8 cellular contexts compared by ENCODE assay signal in the genomic region with DNA sequence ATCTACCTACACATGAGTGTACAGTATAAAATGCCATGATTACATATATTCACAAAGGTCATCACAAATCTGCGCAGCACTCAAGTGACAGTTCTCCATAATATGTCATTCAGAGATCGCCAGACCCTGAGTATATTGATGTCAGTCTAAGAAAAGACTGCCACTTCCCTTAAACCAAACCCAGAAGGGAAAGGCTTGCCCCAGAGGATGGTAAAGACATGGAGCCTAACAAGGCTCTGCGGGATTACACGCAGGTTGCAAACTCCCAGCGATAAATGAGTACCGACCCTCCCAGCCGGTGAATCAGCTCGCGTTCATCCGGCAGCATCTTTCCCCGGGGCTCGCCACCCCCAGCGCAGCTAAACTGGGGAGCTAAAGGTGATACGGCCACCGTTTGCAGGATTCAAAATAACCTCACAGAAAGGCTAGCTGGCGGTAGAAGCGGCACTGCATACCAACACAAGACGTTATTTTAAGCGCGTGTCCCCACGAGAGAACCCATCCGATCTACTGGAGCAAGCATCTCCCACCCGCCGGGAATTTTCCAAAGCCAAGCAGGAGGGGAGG. TPM values are rescaled to one million over a fixed set of nuclear protein-coding genes. Genes with fewer than 3 reads are reported as not detected.
DNase-seq lines count a peak whose midpoint lies in the region; ATAC-seq, FAIRE-seq and TF ChIP-seq lines count a peak whose summit lies in the region.

No MANE protein-coding gene starts in this region.

- CTCF ChIA-PET in activated CD8-positive, alpha-beta T cell treated with anti-CD3 and anti-CD28 coated beads, Interleukin-2, amount 10 ng/mL, durations not matched to agents 7 days and 5 days (lab: Charles Lee), result interaction anchor here (0.6 to 2.5 kb wide), 11 partner anchors 20 to 271 kb away, joined by 3 to 12 read pairs (median 4); no protein-coding TSS in a partner anchor
- CTCF ChIA-PET in H1 (lab: Charles Lee; ENCODE audit: partially characterized antibody), result interaction anchor here (1.0 to 1.9 kb wide), 2 partner anchors 8 to 196 kb away, joined by 3 to 4 read pairs; no protein-coding TSS in a partner anchor

- H3K27me3 ChIP-seq in ACC112 (ENCODE audit: insufficient read depth, low read length), result 0 out of 2 replicates have a peak, but pooled peaks cover 5% of the 10 kb centered on the region
- no peaks in the 10 kb centered on the region for H3K27me3 ChIP-seq in Loucy (ENCODE audit: insufficient read depth, low read length, poor library complexity, severe bottlenecking)
- peaks cover 6 to 29% (median 20%) of the 10 kb centered on the region in 4 experiments for H3K27me3 ChIP-seq in H1 (replicated peaks in 1 of 4; ENCODE audit: control insufficient read depth in 3 of 4, extremely low read depth in 1 of 4, insufficient read depth in 3 of 4, low read length in 3 of 4)
- H3K27me3 ChIP-seq in mononuclear cell (ENCODE audit: insufficient read depth, low read length), result no peaks in the 10 kb centered on the region

- peak overlapping the region; percentile 39 for H2AFZ ChIP-seq in ACC112 (ENCODE audit: low read length, unreplicated experiment)
- H2AFZ ChIP-seq in Loucy (ENCODE audit: low read length), result peak overlapping the region; percentile 95
- H2AFZ ChIP-seq in H1 (ENCODE audit: low read length), result no peak overlapping the region; the same call in 1 of the 2 replicates

- peaks cover 7% of the 10 kb centered on the region; the same call in 1 of the 2 replicates for H3K23me2 ChIP-seq in H1 (ENCODE audit: low read depth, low read length)

- no peak overlapping the region for H4K8ac ChIP-seq in H1 (ENCODE audit: extremely low read depth, insufficient read depth, low read length)

- peak overlapping the region; percentile 96 for H3K4me2 ChIP-seq in Loucy (ENCODE audit: low read depth, low read length, poor library complexity, severe bottlenecking)
- peak overlapping the region; percentile 97 for H3K4me2 ChIP-seq in H1 (ENCODE audit: insufficient read depth in 1 of 2, low read depth in 2 of 2, low read length in 2 of 2)

- no peak for TF ChIP-seq POLR2A in H1 (IDR thresholded peaks at IDR 0.05; ENCODE audit: control extremely low read depth in 1 of 2, low read depth in 2 of 2, low read length in 2 of 2)

- TF ChIP-seq RAD21 in H1 (IDR thresholded peaks at IDR 0.05 in 1 of 2, conservative IDR thresholded peaks at IDR 0.05 in 1 of 2; ENCODE audit: low read depth in 2 of 2, low read length in 2 of 2), result no peak; a peak in 1 of 4 replicates

- H3K9ac ChIP-seq in Loucy (ENCODE audit: low read depth, low read length, poor library complexity, severe bottlenecking) (peak overlapping the region; percentile 79), H1 (replicated peaks in 1 of 4; ENCODE audit: extremely low read depth in 1 of 4, low read depth in 3 of 4, low read length in 3 of 4) (peak overlapping the region; percentile 14 to 68 (median 36); a peak in 6 of 7 replicates)

- H3K9me3 Mint-ChIP-seq in activated CD8-positive, alpha-beta T cell treated with anti-CD3 and anti-CD28 coated beads, Interleukin-2, amount 10 ng/mL, durations not matched to agents 7 days and 5 days (ENCODE audit: insufficient read depth), result no peaks in the 10 kb centered on the region
- H3K9me3 Mint-ChIP-seq in stimulated activated effector memory CD8-positive, alpha-beta T cell treated with anti-CD3 and anti-CD28 coated beads, Interleukin-12 subunit alpha, Interleukin-12 subunit beta, amount 100 ng/mL, for 72 hours, result no peaks in the 10 kb centered on the region

- peak overlapping the region; percentile 40; the same call in 1 of the 2 replicates for H2BK15ac ChIP-seq in H1 (ENCODE audit: low read length)

- FAIRE-seq in H1 (lab: Jason Lieb, UNC), result no peak

- H3K9me2 ChIP-seq in Loucy (replicated peaks; ENCODE audit: low read depth, low read length), result no peaks in the 10 kb centered on the region

- POLR2A ChIA-PET in activated CD8-positive, alpha-beta T cell treated with anti-CD3 and anti-CD28 coated beads, Interleukin-2, amount 10 ng/mL, durations not matched to agents 7 days and 5 days (lab: Charles Lee), result interaction anchor here (0.6 to 2.1 kb wide), 6 partner anchors 9 to 62 kb away, joined by 3 to 5 read pairs (median 4); no protein-coding TSS in a partner anchor
- POLR2A ChIA-PET in H1 (lab: Charles Lee; ENCODE audit: partially characterized antibody), result interaction anchor here (0.9 to 2.2 kb wide), 5 partner anchors 8 to 182 kb away, joined by 3 to 6 read pairs (median 3); partner anchors contain the start of gene ARPP19

- H3K79me1 ChIP-seq in H1 (ENCODE audit: low read depth, low read length), result no peaks in the 10 kb centered on the region; the same call in 1 of the 2 replicates

- no peak overlapping the region for H2BK12ac ChIP-seq in H1 (ENCODE audit: low read depth, low read length)

- peak overlapping the region; percentile 87 for H3K27ac Mint-ChIP-seq in activated CD8-positive, alpha-beta T cell treated with anti-CD3 and anti-CD28 coated beads, Interleukin-2, amount 10 ng/mL, durations not matched to agents 7 days and 5 days
- peak overlapping the region; percentile 93 for H3K27ac Mint-ChIP-seq in stimulated activated effector memory CD8-positive, alpha-beta T cell treated with anti-CD3 and anti-CD28 coated beads, Interleukin-12 subunit alpha, Interleukin-12 subunit beta, amount 100 ng/mL, for 72 hours

- no peak overlapping the region for H2AK5ac ChIP-seq in H1 (ENCODE audit: low read depth, low read length)

- no peaks in the 10 kb centered on the region for H3K9me3 ChIP-seq in Loucy (ENCODE audit: insufficient read depth, low read depth, low read length)
- no peaks in the 10 kb centered on the region for H3K9me3 ChIP-seq in H1 (ENCODE audit: insufficient read depth in 2 of 2, low read depth in 1 of 2, low read length in 1 of 2)
- H3K9me3 ChIP-seq in mononuclear cell (ENCODE audit: low read depth, low read length), result no peaks in the 10 kb centered on the region

- no peaks in the 10 kb centered on the region for H3F3A ChIP-seq in Loucy (ENCODE audit: low read depth)

- H3K79me2 ChIP-seq in ACC112 (ENCODE audit: control insufficient read depth, insufficient read depth, low read length, unreplicated experiment), result peaks cover 27% of the 10 kb centered on the region
- H3K79me2 ChIP-seq in Loucy (ENCODE audit: insufficient read depth, low read length), result peaks cover 37% of the 10 kb centered on the region
- peaks cover 0 to 28% of the 10 kb centered on the region in 2 experiments; a peak in 3 of 4 replicates for H3K79me2 ChIP-seq in H1 (ENCODE audit: control insufficient read depth in 1 of 2, insufficient read depth in 2 of 2, low read length in 2 of 2)

- no peak overlapping the region for H3K27ac ChIP-seq in ACC112 (ENCODE audit: low read depth, low read length)
- no peak overlapping the region for H3K27ac ChIP-seq in H1 (ENCODE audit: low read depth, low read length)

- peaks cover 22% of the 10 kb centered on the region for H3K27me3 Mint-ChIP-seq in activated CD8-positive, alpha-beta T cell treated with anti-CD3 and anti-CD28 coated beads, Interleukin-2, amount 10 ng/mL, durations not matched to agents 7 days and 5 days (ENCODE audit: low read depth)

- H3K4ac ChIP-seq in H1 (replicated peaks; ENCODE audit: insufficient read length, low read depth, low read length), result no peak overlapping the region

- no peak overlapping the region for H3K23ac ChIP-seq in H1 (ENCODE audit: insufficient read length)

- DNase-seq in activated CD8-positive, alpha-beta T cell treated with anti-CD3 and anti-CD28 coated beads, Interleukin-2, amount 10 ng/mL, durations not matched to agents 7 days and 5 days, result peak; percentile 61
- peak in 1 of 2 experiments; percentile 51 for DNase-seq in H1 (ENCODE audit: low read depth in 1 of 2, low spot score in 2 of 2)
- peak; percentile 41 to 75 for DNase-seq in stimulated activated effector memory CD8-positive, alpha-beta T cell treated with anti-CD3 and anti-CD28 coated beads, Interleukin-12 subunit alpha, Interleukin-12 subunit beta, amount 100 ng/mL, for 72 hours (ENCODE audit: low spot score in 2 of 2)

- no peak overlapping the region for H2BK120ac ChIP-seq in H1 (replicated peaks; ENCODE audit: low read depth, low read length)

- H3K18ac ChIP-seq in H1 (ENCODE audit: extremely low read depth, low read length), result peak overlapping the region; percentile 49; the same call in 1 of the 2 replicates

- H2BK5ac ChIP-seq in H1 (ENCODE audit: low read depth, low read length), result no peak overlapping the region

- ATAC-seq in GM18873 (IDR thresholded peaks at IDR 0.05; ENCODE audit: low FRiP score, unreplicated experiment), result peak; percentile 16
- peak; percentile 6 for ATAC-seq in activated CD8-positive, alpha-beta T cell treated with anti-CD3 and anti-CD28 coated beads, Interleukin-2, amount 10 ng/mL, durations not matched to agents 7 days and 5 days
- peak; percentile 40 for ATAC-seq in stimulated activated effector memory CD8-positive, alpha-beta T cell treated with anti-CD3 and anti-CD28 coated beads, Interleukin-12 subunit alpha, Interleukin-12 subunit beta, amount 100 ng/mL, for 72 hours
- ATAC-seq in HG03565 (IDR thresholded peaks at IDR 0.05; ENCODE audit: unreplicated experiment), result no peak

- peak overlapping the region; percentile 95 for H3K4me3 Mint-ChIP-seq in activated CD8-positive, alpha-beta T cell treated with anti-CD3 and anti-CD28 coated beads, Interleukin-2, amount 10 ng/mL, durations not matched to agents 7 days and 5 days
- peak overlapping the region; percentile 89 for H3K4me3 Mint-ChIP-seq in stimulated activated effector memory CD8-positive, alpha-beta T cell treated with anti-CD3 and anti-CD28 coated beads, Interleukin-12 subunit alpha, Interleukin-12 subunit beta, amount 100 ng/mL, for 72 hours

- H3K4me3 ChIP-seq in ACC112 (ENCODE audit: low read depth, low read length), result peak overlapping the region; percentile 95
- peak overlapping the region; percentile 92 for H3K4me3 ChIP-seq in Loucy (ENCODE audit: low read length, poor library complexity, severe bottlenecking)
- peak overlapping the region; percentile 57 to 78 (median 64) for H3K4me3 ChIP-seq in H1 (ENCODE audit: extremely low read depth in 1 of 4, insufficient read depth in 2 of 4, low read depth in 3 of 4, low read length in 4 of 4)
- H3K4me3 ChIP-seq in mononuclear cell (ENCODE audit: low read length), result peak overlapping the region; percentile 67

- peaks cover 8% of the 10 kb centered on the region for H3K36me3 Mint-ChIP-seq in activated CD8-positive, alpha-beta T cell treated with anti-CD3 and anti-CD28 coated beads, Interleukin-2, amount 10 ng/mL, durations not matched to agents 7 days and 5 days (ENCODE audit: low read depth)
- H3K36me3 Mint-ChIP-seq in stimulated activated effector memory CD8-positive, alpha-beta T cell treated with anti-CD3 and anti-CD28 coated beads, Interleukin-12 subunit alpha, Interleukin-12 subunit beta, amount 100 ng/mL, for 72 hours, result peaks cover 5% of the 10 kb centered on the region

- no peak overlapping the region for H3K56ac ChIP-seq in H1 (replicated peaks; ENCODE audit: insufficient read length, low read depth, low read length)

- no peak overlapping the region for H4K5ac ChIP-seq in H1 (ENCODE audit: insufficient read length, low read depth, low read length)

- H3K4me1 ChIP-seq in ACC112 (ENCODE audit: control insufficient read depth, insufficient read depth, low read length, unreplicated experiment) (peaks cover 16% of the 10 kb centered on the region), Loucy (ENCODE audit: insufficient read depth, low read length, poor library complexity, severe bottlenecking) (peaks cover 34% of the 10 kb centered on the region), H1 (replicated peaks in 1 of 4; ENCODE audit: control insufficient read depth in 3 of 4, insufficient read depth in 4 of 4, low read length in 3 of 4) (peaks cover 4 to 11% (median 7%) of the 10 kb centered on the region in 4 experiments; a peak in 6 of 7 replicates), mononuclear cell (ENCODE audit: insufficient read depth, low read length) (peaks cover 38% of the 10 kb centered on the region)

- 8% methylated on average over 24 of the region's 24 CpGs; no CpG with 5 or more reads in 1 of the 2 experiments for WGBS in H1 (ENCODE audit: extremely low coverage in 1 of 2, insufficient coverage in 1 of 2, insufficient read length in 1 of 2, insufficient replicate concordance in 2 of 2, low coverage in 1 of 2, low lambda C conversion rate in 2 of 2, missing lambda C conversion rate in 1 of 2), 2 experiments

- no peak overlapping the region for H3K14ac ChIP-seq in H1 (ENCODE audit: insufficient read length)

- peaks cover 36% of the 10 kb centered on the region for H3K4me1 Mint-ChIP-seq in activated CD8-positive, alpha-beta T cell treated with anti-CD3 and anti-CD28 coated beads, Interleukin-2, amount 10 ng/mL, durations not matched to agents 7 days and 5 days (ENCODE audit: low read depth)
- peaks cover 45% of the 10 kb centered on the region for H3K4me1 Mint-ChIP-seq in stimulated activated effector memory CD8-positive, alpha-beta T cell treated with anti-CD3 and anti-CD28 coated beads, Interleukin-12 subunit alpha, Interleukin-12 subunit beta, amount 100 ng/mL, for 72 hours

- H4K91ac ChIP-seq in H1 (replicated peaks; ENCODE audit: insufficient read length, low read length), result no peak overlapping the region

- H3K36me3 ChIP-seq in ACC112 (ENCODE audit: insufficient read depth, low read length) (no peaks in the 10 kb centered on the region), Loucy (ENCODE audit: insufficient read depth, low read length) (no peaks in the 10 kb centered on the region), H1 (ENCODE audit: control insufficient read depth in 2 of 4, insufficient read depth in 4 of 4, low read length in 3 of 4) (no peaks in the 10 kb centered on the region)

- TF ChIP-seq CTCF in Loucy (conservative IDR thresholded peaks at IDR 0.05; ENCODE audit: low read length) (no peak), H1 (IDR thresholded peaks at IDR 0.05; ENCODE audit: control extremely low read depth in 1 of 3, insufficient read depth in 1 of 3, low read depth in 1 of 3, low read length in 3 of 3) (no peak)

- TF ChIP-seq EP300 in H1 (IDR thresholded peaks at IDR 0.05; ENCODE audit: borderline replicate concordance in 1 of 2, low read depth in 2 of 2, low read length in 2 of 2), result no peak

- H2BK20ac ChIP-seq in H1 (ENCODE audit: low read length), result no peak overlapping the region

- peaks cover 13% of the 10 kb centered on the region for H4K20me1 ChIP-seq in Loucy (ENCODE audit: insufficient read depth, low read length, poor library complexity, severe bottlenecking)
- peaks cover 0 to 2% of the 10 kb centered on the region in 2 experiments for H4K20me1 ChIP-seq in H1 (replicated peaks in 1 of 2; ENCODE audit: control insufficient read depth in 1 of 2, insufficient read depth in 2 of 2, low read length in 2 of 2)

RNA-seq across cellular contexts. Expression of gene MYO5A, which starts 0.7 kb away (rescaled TPM):
- total RNA-seq in activated CD8-positive, alpha-beta T cell treated with anti-CD3 and anti-CD28 coated beads, Interleukin-2, amount 10 ng/mL, durations not matched to agents 7 days and 5 days, result 10 to 100 TPM; 34.8 to 37.4 TPM
- 24.7 and 27.9 TPM in 2 replicates for total RNA-seq in H1 (2021; fragmentation: NEBNext Ultra II Directional; extraction: Animal tissue kit (Norgen Biotek cat#: 25700))
- polyA plus RNA-seq in H1 (2011; rRNA removed), result 8.9 and 11.4 TPM in 2 replicates
- 13.9 TPM for polyA plus RNA-seq in H1 (2011; cell fraction: cytosol; rRNA removed)
- 31.2 TPM for polyA plus RNA-seq in H1 (2011; cell fraction: nucleus; rRNA removed)
- 11.3 to 15.5 TPM (median 12.0 TPM) in 4 replicates for polyA plus RNA-seq in H1 (2012, experiment 1 of 2)
- polyA plus RNA-seq in H1 (2012, experiment 2 of 2), result 0.39 TPM
- polyA plus RNA-seq in H1 (2013, experiment 1 of 2), result 18.5 TPM
- 17.2 TPM for polyA plus RNA-seq in H1 (2013, experiment 2 of 2)
- 54.8 and 93.0 TPM in 2 replicates for polyA minus RNA-seq in H1 (2011; rRNA and poly(A)+ RNA removed)
- polyA minus RNA-seq in H1 (2011; cell fraction: cytosol; rRNA and poly(A)+ RNA removed), result 16.1 TPM
- 47.4 TPM for polyA minus RNA-seq in H1 (2011; cell fraction: nucleus; rRNA and poly(A)+ RNA removed)
- total RNA-seq in mononuclear cell, result 69.7 TPM

RNA-seq across cellular contexts. Expression of gene ARPP19, which starts 40.8 kb away (rescaled TPM):
- total RNA-seq in activated CD8-positive, alpha-beta T cell treated with anti-CD3 and anti-CD28 coated beads, Interleukin-2, amount 10 ng/mL, durations not matched to agents 7 days and 5 days, result 100 to 1,000 TPM; 182 to 201 TPM
- total RNA-seq in H1 (2021; fragmentation: NEBNext Ultra II Directional; extraction: Animal tissue kit (Norgen Biotek cat#: 25700)), result 247 and 274 TPM in 2 replicates
- 44.3 and 81.9 TPM in 2 replicates for polyA plus RNA-seq in H1 (2011; rRNA removed)
- polyA plus RNA-seq in H1 (2011; cell fraction: cytosol; rRNA removed), result 75.5 TPM
- polyA plus RNA-seq in H1 (2011; cell fraction: nucleus; rRNA removed), result 17.7 TPM
- 70.4 to 152 TPM (median 88.4 TPM) in 4 replicates for polyA plus RNA-seq in H1 (2012, experiment 1 of 2)
- polyA plus RNA-seq in H1 (2012, experiment 2 of 2), result 15.3 TPM
- 84.5 TPM for polyA plus RNA-seq in H1 (2013, experiment 1 of 2)
- 86.6 TPM for polyA plus RNA-seq in H1 (2013, experiment 2 of 2)
- polyA minus RNA-seq in H1 (2011; rRNA and poly(A)+ RNA removed), result 120 and 141 TPM in 2 replicates
- 67.2 TPM for polyA minus RNA-seq in H1 (2011; cell fraction: cytosol; rRNA and poly(A)+ RNA removed)
- polyA minus RNA-seq in H1 (2011; cell fraction: nucleus; rRNA and poly(A)+ RNA removed), result 69.1 TPM
- 160 TPM for total RNA-seq in mononuclear cell
